8 cellular contexts compared by ENCODE assay signal in the genomic region with DNA sequence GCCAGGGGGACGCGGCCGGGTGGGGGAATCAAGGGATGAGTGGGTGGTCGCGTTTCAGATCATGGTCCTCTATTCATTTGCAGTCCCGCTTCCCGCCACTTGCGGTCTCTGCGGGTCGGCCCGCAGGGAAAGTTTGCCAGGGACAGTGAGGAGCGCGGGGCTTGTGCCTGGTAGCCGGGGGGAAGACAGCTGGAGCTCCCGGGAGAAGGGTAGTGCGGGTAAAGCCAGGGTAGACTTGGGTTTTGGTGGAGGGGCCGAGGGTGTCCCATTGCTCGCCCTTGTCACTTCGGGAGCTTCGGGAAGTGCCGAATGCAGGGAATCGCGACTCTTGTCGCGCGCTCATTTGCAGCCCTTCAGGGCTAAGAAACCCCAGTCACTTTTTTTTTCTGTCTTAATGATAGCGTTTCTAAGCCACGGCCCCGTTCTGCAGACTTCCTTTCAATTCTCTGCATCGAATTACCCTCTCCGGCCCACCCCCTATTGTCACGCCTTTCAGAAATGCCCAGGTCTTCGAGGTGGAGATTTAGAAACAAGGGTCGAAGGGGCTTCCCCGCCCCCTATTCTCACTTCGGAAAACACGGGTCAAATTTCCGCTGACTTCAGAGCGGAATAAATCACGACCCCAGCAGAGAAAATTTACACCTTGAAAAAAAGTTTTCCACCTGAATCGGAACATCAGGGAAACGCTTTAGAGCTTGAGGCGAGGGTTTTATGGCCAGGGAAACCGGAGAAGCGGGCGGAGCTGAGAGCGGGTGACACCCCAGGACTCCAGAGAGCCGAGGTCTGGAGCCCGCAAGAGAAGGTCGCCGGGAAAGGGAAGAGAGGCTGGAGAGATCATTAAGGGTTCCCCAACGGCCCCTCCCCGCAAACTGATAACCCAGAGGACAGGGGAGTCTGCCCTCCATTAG. TPM values are rescaled to one million over a fixed set of nuclear protein-coding genes. Genes with fewer than 3 reads are reported as not detected.
DNase-seq lines count a peak whose midpoint lies in the region; ATAC-seq and TF ChIP-seq lines count a peak whose summit lies in the region.

No MANE protein-coding gene starts in this region.

- H3K4me1 Mint-ChIP-seq in chondrocyte (ENCODE audit: low read depth): peaks cover 24% of the 10 kb centered on the region

- no peaks in the 10 kb centered on the region for H3K9me2 ChIP-seq in Karpas-422 (replicated peaks; ENCODE audit: insufficient read depth, low read length)

- CTCF ChIA-PET in AG04450 (lab: Charles Lee): interaction anchor here (1.9 kb wide), 1 partner anchor 121 kb away, joined by 4 read pairs; no protein-coding TSS in a partner anchor

- H3K36me3 ChIP-seq in muscle layer of colon (ENCODE audit: insufficient read depth, low read length) (no peaks in the 10 kb centered on the region), Karpas-422 (ENCODE audit: insufficient read depth, low read length) (no peaks in the 10 kb centered on the region)

- no peaks in the 10 kb centered on the region for H3K79me2 ChIP-seq in Karpas-422 (ENCODE audit: low read length)

- peak; percentile 4 for ATAC-seq in HG02610 (IDR thresholded peaks at IDR 0.05; ENCODE audit: unreplicated experiment)

- no peaks in the 10 kb centered on the region for H4K20me1 ChIP-seq in Karpas-422 (ENCODE audit: insufficient read depth, low read depth, low read length)

- no peak for DNase-seq in AG04450 (ENCODE audit: low read depth, low spot score)
- no peak for DNase-seq in chondrocyte (ENCODE audit: low spot score)
- DNase-seq in Karpas-422: no peak
- DNase-seq in activated gamma-delta T cell (lab: John Stamatoyannopoulos, UW): no peak
- DNase-seq in DMS79 treated with DMSO at 0.1 percent for 48 hours (lab: John Stamatoyannopoulos, UW): no peak
- DNase-seq in SIG-M5 (lab: John Stamatoyannopoulos, UW): no peak

- H3K9ac ChIP-seq in muscle layer of colon (ENCODE audit: low read length): no peak overlapping the region
- H3K9ac ChIP-seq in Karpas-422 (ENCODE audit: low read length): no peak overlapping the region

- no peak overlapping the region for H2AFZ ChIP-seq in Karpas-422 (ENCODE audit: low read length)

- peak overlapping the region; percentile 63 for H3K4me3 Mint-ChIP-seq in chondrocyte (ENCODE audit: unreplicated experiment)

- H3K4me1 ChIP-seq in muscle layer of colon (ENCODE audit: insufficient read depth, low read length): peaks cover 7% of the 10 kb centered on the region
- no peaks in the 10 kb centered on the region for H3K4me1 ChIP-seq in Karpas-422 (ENCODE audit: low read length)

- no peaks in the 10 kb centered on the region for H3K9me3 Mint-ChIP-seq in chondrocyte (ENCODE audit: low read depth)

- POLR2A ChIA-PET in AG04450 (lab: Yijun Ruan, JAX): no interaction called here

- H3K27me3 ChIP-seq in AG04450 (ENCODE audit: control insufficient read depth, insufficient read depth, low read length) (peaks cover 38% of the 10 kb centered on the region), muscle layer of colon (ENCODE audit: control insufficient read depth in 1 of 2, insufficient read depth in 2 of 2, low read length in 2 of 2) (peaks cover 11 to 28% of the 10 kb centered on the region in 2 donors), Karpas-422 (ENCODE audit: low read length) (no peaks in the 10 kb centered on the region)

- peaks cover 59% of the 10 kb centered on the region for H3K27me3 Mint-ChIP-seq in chondrocyte (ENCODE audit: low read depth)

- no peak overlapping the region for H3K27ac Mint-ChIP-seq in chondrocyte (ENCODE audit: unreplicated experiment)

- no peaks in the 10 kb centered on the region for H3K36me3 Mint-ChIP-seq in chondrocyte (ENCODE audit: low read depth)

- H3K9me3 ChIP-seq in AG04450 (ENCODE audit: control insufficient read depth, insufficient read depth, low read length) (no peaks in the 10 kb centered on the region; the same call in 1 of the 2 replicates), muscle layer of colon (ENCODE audit: low read length) (no peaks in the 10 kb centered on the region), Karpas-422 (ENCODE audit: low read length) (no peaks in the 10 kb centered on the region)

- H3K4me3 ChIP-seq in AG04450 (ENCODE audit: low read depth, low read length) (peak overlapping the region; percentile 48), muscle layer of colon (ENCODE audit: low read depth in 1 of 2, low read length in 2 of 2) (peak overlapping the region; percentile 45 to 54), Karpas-422 (ENCODE audit: low read length) (no peak overlapping the region)

- H3K4me2 ChIP-seq in Karpas-422 (ENCODE audit: low read depth, low read length, poor library complexity, severe bottlenecking): no peak overlapping the region

- no peak for TF ChIP-seq CTCF in AG04450 (IDR thresholded peaks at IDR 0.05; ENCODE audit: low read depth, low read length)
- peak; percentile 51 for TF ChIP-seq CTCF in chondrocyte (IDR thresholded peaks at IDR 0.05)

- H3K27ac ChIP-seq in AG04450 (ENCODE audit: low read depth, low read length) (no peak overlapping the region), muscle layer of colon (ENCODE audit: low read depth, low read length) (no peak overlapping the region), Karpas-422 (ENCODE audit: low read length) (no peak overlapping the region)

RNA-seq across cellular contexts. Expression of gene SHISA3, which starts 1.4 kb away (rescaled TPM):
- polyA plus RNA-seq in AG04450 (2011; rRNA removed): 0.78 and 1.3 TPM in 2 replicates
- 0.28 and 0.39 TPM in 2 replicates for polyA minus RNA-seq in AG04450 (2011; rRNA and poly(A)+ RNA removed)
- total RNA-seq in chondrocyte: 4.8 TPM in 1 of 3 replicates, not detected in the others
- not detected in 2 replicates for total RNA-seq in Karpas-422 (2014; rRNA removed; shearing (Covaris generic); ENCODE audit: low replicate concordance)
